Comparison of ENCODE assay signal across 39 cellular contexts in genomic region chr13:51676739-51677138, GRCh38.
"Had no signal": no experiment of that assay in that cellular context is flagged by ENCODE, and none has a peak within 500 bp of the region (broad histone marks: within the 10 kb centered on the region; RNA-seq: fewer than 3 reads in every experiment).

No MANE protein-coding gene starts in this region.

- H3K4me3 Mint-ChIP-seq: activated B cell treated with CpG ODN at 0.5 μM for 24 hours; activated CD4-positive, alpha-beta memory T cell treated with anti-CD3 and anti-CD28 coated beads for 36 hours; activated CD4-positive, alpha-beta T cell treated with anti-CD3 and anti-CD28 coated beads, Interleukin-2, amount 10 ng/mL, durations not matched to agents 24 days and 14 days; activated CD8-positive, alpha-beta T cell treated with anti-CD3 and anti-CD28 coated beads for 36 hours; activated naive CD4-positive, alpha-beta T cell treated with anti-CD3 and anti-CD28 coated beads for 36 hours; activated naive CD8-positive, alpha-beta T cell treated with anti-CD3 and anti-CD28 coated beads for 36 hours; activated T-cell treated with anti-CD3 and anti-CD28 coated beads, Interleukin-2, amount 50 U/mL, for 4 hours; activated T-cell treated with anti-CD3 and anti-CD28 coated beads, Interleukin-2, amount 50 U/mL, for 72 hours; activated T-helper 1 cell treated with anti-CD3 and anti-CD28 coated beads, Interleukin-12 subunit alpha, Interleukin-12 subunit beta, Interleukin-2, Interleukin-4 antibody, amounts not matched to agents 30 ng/mL and 10 ng/mL and 1 ng/mL, durations not matched to agents 14 hours and 24 hours and 36 hours; activated T-helper 17 cell treated with anti-CD3 and anti-CD28 coated beads, Interleukin-2, amount 50 U/mL, for 72 hours; central memory CD8-positive, alpha-beta T cell; T-helper 1 cell treated with Interleukin-12 subunit alpha and Interleukin-12 subunit beta and Interleukin-4 antibody, amounts not matched to agents 30 μg/mL and 1 μg/mL, for 36 hours; T-helper 2 cell treated with Interferon-gamma antibody and Interleukin-4, amounts not matched to agents 5 μg/mL and 100 μg/mL, for 36 hours had no signal

- FAIRE-seq: bronchial epithelial cell, TTC549 had no signal

- H3K27me3 Mint-ChIP-seq: activated B cell treated with CpG ODN at 0.5 μM for 24 hours; activated CD4-positive, alpha-beta memory T cell treated with anti-CD3 and anti-CD28 coated beads for 36 hours; activated CD4-positive, alpha-beta T cell treated with anti-CD3 and anti-CD28 coated beads, Interleukin-2, amount 10 ng/mL, durations not matched to agents 24 days and 14 days; activated CD8-positive, alpha-beta T cell treated with anti-CD3 and anti-CD28 coated beads for 36 hours; activated naive CD8-positive, alpha-beta T cell treated with anti-CD3 and anti-CD28 coated beads for 36 hours; activated T-helper 17 cell treated with anti-CD3 and anti-CD28 coated beads, Interleukin-2, amount 50 U/mL, for 72 hours; central memory CD8-positive, alpha-beta T cell had no signal

- H3K27me3 ChIP-seq: adrenal gland, body of pancreas, brain microvascular endothelial cell, cardiac muscle cell had no signal

- H3K9me3 Mint-ChIP-seq: activated B cell treated with CpG ODN at 0.5 μM for 24 hours; activated CD4-positive, alpha-beta memory T cell treated with anti-CD3 and anti-CD28 coated beads for 36 hours; activated CD4-positive, alpha-beta T cell treated with anti-CD3 and anti-CD28 coated beads, Interleukin-2, amount 10 ng/mL, durations not matched to agents 24 days and 14 days; activated T-cell treated with anti-CD3 and anti-CD28 coated beads, Interleukin-2, amount 50 U/mL, for 4 hours; activated T-cell treated with anti-CD3 and anti-CD28 coated beads, Interleukin-2, amount 50 U/mL, for 72 hours; activated T-helper 17 cell treated with anti-CD3 and anti-CD28 coated beads, Interleukin-2, amount 50 U/mL, for 72 hours; central memory CD8-positive, alpha-beta T cell; T-helper 2 cell treated with Interferon-gamma antibody and Interleukin-4, amounts not matched to agents 5 μg/mL and 100 μg/mL, for 36 hours had no signal

- H3K27ac Mint-ChIP-seq: activated B cell treated with CpG ODN at 0.5 μM for 24 hours; activated CD4-positive, alpha-beta memory T cell treated with anti-CD3 and anti-CD28 coated beads for 36 hours; activated CD4-positive, alpha-beta T cell treated with anti-CD3 and anti-CD28 coated beads, Interleukin-2, amount 10 ng/mL, durations not matched to agents 24 days and 14 days; activated CD8-positive, alpha-beta T cell treated with anti-CD3 and anti-CD28 coated beads for 36 hours; activated naive CD4-positive, alpha-beta T cell treated with anti-CD3 and anti-CD28 coated beads for 36 hours; activated naive CD4-positive, alpha-beta T cell treated with anti-CD3 and anti-CD28 coated beads, Interleukin-2, amount 50 U/mL, for 72 hours; activated naive CD8-positive, alpha-beta T cell treated with anti-CD3 and anti-CD28 coated beads for 36 hours; activated T-cell treated with anti-CD3 and anti-CD28 coated beads, Interleukin-2, amount 50 U/mL, for 72 hours; activated T-helper 1 cell treated with anti-CD3 and anti-CD28 coated beads, Interleukin-12 subunit alpha, Interleukin-12 subunit beta, Interleukin-2, Interleukin-4 antibody, amounts not matched to agents 30 ng/mL and 10 ng/mL and 1 ng/mL, durations not matched to agents 14 hours and 24 hours and 36 hours; activated T-helper 17 cell treated with anti-CD3 and anti-CD28 coated beads, Interleukin-2, amount 50 U/mL, for 72 hours; T-helper 1 cell treated with Interleukin-12 subunit alpha and Interleukin-12 subunit beta and Interleukin-4 antibody, amounts not matched to agents 30 μg/mL and 1 μg/mL, for 36 hours; T-helper 2 cell treated with Interferon-gamma antibody and Interleukin-4, amounts not matched to agents 5 μg/mL and 100 μg/mL, for 36 hours had no signal

- DNase-seq: activated B cell treated with CpG ODN at 0.5 μM for 24 hours; activated CD4-positive, alpha-beta memory T cell treated with anti-CD3 and anti-CD28 coated beads for 36 hours; activated CD4-positive, alpha-beta T cell treated with anti-CD3 and anti-CD28 coated beads for 4 hours; activated CD4-positive, alpha-beta T cell treated with anti-CD3 and anti-CD28 coated beads, Interleukin-2, amount 10 ng/mL, durations not matched to agents 24 days and 14 days; activated CD4-positive, alpha-beta T cell treated with anti-CD3 and anti-CD28 coated beads, Interleukin-2, amount 50 U/mL, for 1 hour; activated CD4-positive, alpha-beta T cell treated with anti-CD3 and anti-CD28 coated beads, Interleukin-2, amount 50 U/mL, for 4 hours; activated CD4-positive, CD25-positive, alpha-beta regulatory T cell treated with anti-CD3 and anti-CD28 coated beads, Interleukin-2, amount 50 U/mL, for 72 hours; activated CD8-positive, alpha-beta memory T cell treated with anti-CD3 and anti-CD28 coated beads, Interleukin-2, amount 50 U/mL, for 4 hours; activated CD8-positive, alpha-beta T cell treated with anti-CD3 and anti-CD28 coated beads for 36 hours; activated effector memory CD4-positive, alpha-beta T cell treated with anti-CD3 and anti-CD28 coated beads, Interleukin-2, amount 50 U/mL, for 16 hours; activated gamma-delta T cell treated with Interleukin-2 at 50 U/mL for 16 hours; activated naive CD4-positive, alpha-beta T cell; activated naive CD4-positive, alpha-beta T cell treated with anti-CD3 and anti-CD28 coated beads for 36 hours; activated naive CD4-positive, alpha-beta T cell treated with anti-CD3 and anti-CD28 coated beads, Interleukin-2, amount 50 U/mL, for 16 hours; activated naive CD8-positive, alpha-beta T cell treated with anti-CD3 and anti-CD28 coated beads for 36 hours; activated T-cell treated with anti-CD3 and anti-CD28 coated beads for 4 hours; activated T-cell treated with anti-CD3 and anti-CD28 coated beads, Interleukin-2, amount 50 U/mL, for 1 hour; activated T-cell treated with anti-CD3 and anti-CD28 coated beads, Interleukin-2, amount 50 U/mL, for 4 hours; activated T-cell treated with anti-CD3 and anti-CD28 coated beads, Interleukin-2, amount 50 U/mL, for 72 hours; adrenal gland; amniotic stem cell; aorta; body of pancreas; brain microvascular endothelial cell; caudate nucleus; cerebellar nuclear complex; T-helper 1 cell; T-helper 2 cell; T-helper 9 cell had no signal

- H3K36me3 ChIP-seq: adrenal gland, brain microvascular endothelial cell, cardiac muscle cell had no signal

- H3K27ac ChIP-seq: adrenal gland, body of pancreas, brain microvascular endothelial cell, cardiac muscle cell, VCaP had no signal

- H3K4me3 ChIP-seq: adrenal gland, body of pancreas, cardiac muscle cell had no signal

- H3K9me3 ChIP-seq: adrenal gland, body of pancreas had no signal
